Comparison of ENCODE assay signal across 9 cellular contexts in genomic region chr21:25573409-25574206, GRCh38. TPM values are rescaled to one million over a fixed set of nuclear protein-coding genes. Genes with fewer than 3 reads are reported as not detected.
DNase-seq lines count a peak whose midpoint lies in the region; ATAC-seq lines count a peak whose summit lies in the region.
"Had no signal": no experiment of that assay in that cellular context is flagged by ENCODE, and none has a peak within 500 bp of the region (broad histone marks: within the 10 kb centered on the region; RNA-seq: fewer than 3 reads in every experiment).

No MANE protein-coding gene starts in this region.

- peak overlapping the region; percentile 16 for H3K9ac ChIP-seq in adipocyte (ENCODE audit: low read length)

- DNase-seq in NCI-H1417 (lab: John Stamatoyannopoulos, UW) (peak in 2 of 3 experiments; percentile 6 to 45), NCI-H1417 treated with DMSO at 0.1 percent for 48 hours (lab: John Stamatoyannopoulos, UW) (no peak), SHP77 treated with DMSO at 0.1 percent for 48 hours (lab: John Stamatoyannopoulos, UW) (peak; percentile 14), adipocyte (ENCODE audit: low read depth) (peak; percentile 85), midbrain (lab: John Stamatoyannopoulos, UW) (no peak), mucosa of gallbladder (ENCODE audit: low spot score) (no peak)

- H3K4me3 ChIP-seq in adipocyte (ENCODE audit: low read length) (peak overlapping the region; percentile 34), muscle layer of duodenum (ENCODE audit: low read depth in 1 of 2, low read length in 2 of 2) (no peak overlapping the region)
- H3K4me3 ChIP-seq: dorsolateral prefrontal cortex had no signal

- peaks cover 35% of the 10 kb centered on the region for H3K4me1 ChIP-seq in adipocyte (ENCODE audit: control insufficient read depth, insufficient read depth, low read length)
- peaks cover 0 to 6% of the 10 kb centered on the region in 2 donors for H3K4me1 ChIP-seq in muscle layer of duodenum (ENCODE audit: control insufficient read depth in 1 of 2, insufficient read depth in 2 of 2, low read length in 2 of 2)

- ATAC-seq in HG02840 (IDR thresholded peaks at IDR 0.05; ENCODE audit: low FRiP score, unreplicated experiment), result peak; percentile 16

- H3K9me3 ChIP-seq in adipocyte (ENCODE audit: control insufficient read depth, low read length), result no peaks in the 10 kb centered on the region
- no peaks in the 10 kb centered on the region for H3K9me3 ChIP-seq in muscle layer of duodenum (ENCODE audit: control insufficient read depth in 1 of 2, low read length in 2 of 2)

- H3K36me3 ChIP-seq in adipocyte (ENCODE audit: control insufficient read depth, insufficient read depth, low read length, severe bottlenecking), result peaks cover 4% of the 10 kb centered on the region
- H3K36me3 ChIP-seq in muscle layer of duodenum (ENCODE audit: control insufficient read depth in 1 of 2, insufficient read depth in 2 of 2, low read length in 2 of 2), result peaks cover 3 to 17% of the 10 kb centered on the region in 2 donors

- peak overlapping the region; percentile 27 for H3K27ac ChIP-seq in muscle layer of duodenum (ENCODE audit: low read length)

- H3K27me3 ChIP-seq in adipocyte (replicated peaks; ENCODE audit: control insufficient read depth, insufficient read depth, low read length), result no peaks in the 10 kb centered on the region
- no peaks in the 10 kb centered on the region for H3K27me3 ChIP-seq in muscle layer of duodenum (ENCODE audit: low read depth, low read length)
- H3K27me3 ChIP-seq: dorsolateral prefrontal cortex had no signal

RNA-seq across cellular contexts. Expression of gene MRPL39, which starts 33.7 kb away (rescaled TPM):
- 17.4 TPM for total RNA-seq in mucosa of gallbladder

Comparison
In these comparisons a context has a peak if more than half of its experiments do, and no peak if none do; other contexts are left out.
1. DNase-seq: peak in NCI-H1417 (2 of 3), SHP77 treated with DMSO at 0.1 percent for 48 hours (single experiment) and adipocyte (single experiment); none in NCI-H1417 treated with DMSO at 0.1 percent for 48 hours (single experiment), midbrain (single experiment) and mucosa of gallbladder (single experiment).